In genomic region chr2:107376910-107377309, GRCh38 we compare ENCODE assay signal across 22 cellular contexts.
"Had no signal": no experiment of that assay in that cellular context is flagged by ENCODE, and none has a peak within 500 bp of the region (broad histone marks: within the 10 kb centered on the region; RNA-seq: fewer than 3 reads in every experiment).

No MANE protein-coding gene starts in this region.

- H3K36me3 ChIP-seq: heart left ventricle, left lung, neutrophil, suprapubic skin, tibial artery, upper lobe of left lung, uterus had no signal

- H3K27me3 ChIP-seq: foreskin keratinocyte, heart left ventricle, left lung, neutrophil, suprapubic skin, tibial artery, upper lobe of left lung, uterus had no signal

- DNase-seq: effector CD4-positive, alpha-beta T cell; endodermal cell; erythroblast; foreskin keratinocyte; kidney glomerular epithelial cell; left lung; mucosa of descending colon; naive thymus-derived CD8-positive, alpha-beta T cell; posterior cingulate gyrus; stimulated activated CD4-positive, alpha-beta T cell treated with anti-CD3 and anti-CD28 coated beads, Interleukin-4, amount 100 ng/mL, for 1 hour; stimulated activated CD8-positive, alpha-beta memory T cell treated with anti-CD3 and anti-CD28 coated beads, Interleukin-4, amount 100 ng/mL, for 48 hours; stimulated activated naive CD8-positive, alpha-beta T cell treated with anti-CD3 and anti-CD28 coated beads, Interleukin-15, Interleukin-2, amounts not matched to agents 100 U/mL and 50 U/mL, for 24 hours; tibial artery; upper lobe of left lung; uterus had no signal

- H3K4me2 ChIP-seq: smooth muscle cell had no signal

- H3K27ac ChIP-seq: coronary artery, foreskin keratinocyte, heart left ventricle, left lung, neutrophil, suprapubic skin, tibial artery, upper lobe of left lung, uterus had no signal

- H3K9me3 ChIP-seq: mucosa of descending colon, neutrophil, suprapubic skin, tibial artery, upper lobe of left lung, uterus had no signal

- H3K4me3 ChIP-seq: coronary artery, heart left ventricle, left lung, lung, mucosa of descending colon, smooth muscle cell, suprapubic skin, tibial artery, upper lobe of left lung, uterus had no signal

- ATAC-seq: foreskin keratinocyte; left lung; mucosa of descending colon; naive thymus-derived CD8-positive, alpha-beta T cell; stimulated activated effector memory CD8-positive, alpha-beta T cell treated with anti-CD3 and anti-CD28 coated beads, Interleukin-12 subunit alpha, Interleukin-12 subunit beta, amount 100 ng/mL, for 72 hours; stimulated activated naive CD8-positive, alpha-beta T cell treated with anti-CD3 and anti-CD28 coated beads, Interleukin-15, Interleukin-2, amounts not matched to agents 100 U/mL and 50 U/mL, for 24 hours had no signal

- H3K4me1 ChIP-seq: left lung, suprapubic skin, upper lobe of left lung, uterus had no signal
